ENCODE assay signal across 9 cellular contexts in the genomic region with DNA sequence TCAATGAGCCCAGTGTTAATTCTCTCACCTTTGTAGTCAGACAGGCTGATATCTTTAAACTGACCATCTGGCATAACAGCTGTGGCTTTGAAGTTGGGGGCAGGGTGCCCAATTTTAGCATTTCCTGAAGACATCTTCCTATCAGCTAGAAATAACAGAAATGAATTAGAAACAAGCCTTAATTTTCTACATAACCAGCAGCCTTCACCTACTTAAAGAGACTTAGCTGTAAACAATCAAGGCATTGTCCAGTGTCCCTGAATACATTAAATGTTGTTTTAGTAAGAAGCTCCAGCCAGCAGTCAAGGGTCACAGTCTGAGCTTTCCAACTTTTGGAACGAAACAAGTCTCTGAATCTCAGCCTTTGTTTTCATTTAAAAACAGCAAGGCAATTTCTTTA. TPM values are rescaled to one million over a fixed set of nuclear protein-coding genes. Genes with fewer than 3 reads are reported as not detected.
DNase-seq lines count a peak whose midpoint lies in the region; ATAC-seq and TF ChIP-seq lines count a peak whose summit lies in the region.
"Had no signal": no experiment of that assay in that cellular context is flagged by ENCODE, and none has a peak within 500 bp of the region (broad histone marks: within the 10 kb centered on the region; RNA-seq: fewer than 3 reads in every experiment).

No MANE protein-coding gene starts in this region.

- ATAC-seq in upper lobe of right lung = no peak
- ATAC-seq in HG03045 (IDR thresholded peaks at IDR 0.05; ENCODE audit: unreplicated experiment) = no peak
- no peak for ATAC-seq in HG02852 (IDR thresholded peaks at IDR 0.05; ENCODE audit: unreplicated experiment)

- no peaks in the 10 kb centered on the region for H3K27me3 Mint-ChIP-seq in activated T-helper 2 cell treated with anti-CD3 and anti-CD28 coated beads, Interferon-gamma antibody, Interleukin-2, Interleukin-4, amounts not matched to agents 10 μg/mL and 5 μg/mL and 100 μg/mL, durations not matched to agents 14 hours and 24 hours and 36 hours (ENCODE audit: low read depth)

- H3K4me3 Mint-ChIP-seq in activated T-helper 2 cell treated with anti-CD3 and anti-CD28 coated beads, Interferon-gamma antibody, Interleukin-2, Interleukin-4, amounts not matched to agents 10 μg/mL and 5 μg/mL and 100 μg/mL, durations not matched to agents 14 hours and 24 hours and 36 hours (ENCODE audit: low read depth) = peak overlapping the region; percentile 96

- peaks cover 24% of the 10 kb centered on the region for H3K4me1 ChIP-seq in cardiac muscle cell (ENCODE audit: low read depth)
- H3K4me1 ChIP-seq in right atrium auricular region = peaks cover 0 to 45% of the 10 kb centered on the region in 2 donors
- peaks cover 24% of the 10 kb centered on the region for H3K4me1 ChIP-seq in upper lobe of right lung

- TF ChIP-seq CTCF in cardiac muscle cell (IDR thresholded peaks at IDR 0.05; ENCODE audit: low read depth, low read length) (no peak), right atrium auricular region (IDR thresholded peaks at IDR 0.05) (no peak), upper lobe of right lung (IDR thresholded peaks at IDR 0.05) (no peak)

- peaks cover 41% of the 10 kb centered on the region for H3K4me1 Mint-ChIP-seq in activated T-helper 2 cell treated with anti-CD3 and anti-CD28 coated beads, Interferon-gamma antibody, Interleukin-2, Interleukin-4, amounts not matched to agents 10 μg/mL and 5 μg/mL and 100 μg/mL, durations not matched to agents 14 hours and 24 hours and 36 hours (ENCODE audit: low read depth)

- no peaks in the 10 kb centered on the region for H3K9me3 Mint-ChIP-seq in activated T-helper 2 cell treated with anti-CD3 and anti-CD28 coated beads, Interferon-gamma antibody, Interleukin-2, Interleukin-4, amounts not matched to agents 10 μg/mL and 5 μg/mL and 100 μg/mL, durations not matched to agents 14 hours and 24 hours and 36 hours

- peaks cover 23% of the 10 kb centered on the region for H3K36me3 ChIP-seq in cardiac muscle cell
- peaks cover 46% of the 10 kb centered on the region for H3K36me3 ChIP-seq in right atrium auricular region
- H3K36me3 ChIP-seq in upper lobe of right lung = peaks cover 40% of the 10 kb centered on the region

- H3K27ac Mint-ChIP-seq in activated T-helper 2 cell treated with anti-CD3 and anti-CD28 coated beads, Interferon-gamma antibody, Interleukin-2, Interleukin-4, amounts not matched to agents 10 μg/mL and 5 μg/mL and 100 μg/mL, durations not matched to agents 14 hours and 24 hours and 36 hours = no peak overlapping the region

- H3K9me3 ChIP-seq in cardiac muscle cell (ENCODE audit: low read depth) (no peaks in the 10 kb centered on the region), right atrium auricular region (no peaks in the 10 kb centered on the region), upper lobe of right lung (no peaks in the 10 kb centered on the region)

- peaks cover 58% of the 10 kb centered on the region for H3K36me3 Mint-ChIP-seq in activated T-helper 2 cell treated with anti-CD3 and anti-CD28 coated beads, Interferon-gamma antibody, Interleukin-2, Interleukin-4, amounts not matched to agents 10 μg/mL and 5 μg/mL and 100 μg/mL, durations not matched to agents 14 hours and 24 hours and 36 hours (ENCODE audit: low read depth)

- DNase-seq in cardiac muscle cell (ENCODE audit: low read depth in 1 of 2, low spot score in 1 of 2) (peak in 1 of 2 donors; percentile 42), right atrium auricular region (ENCODE audit: low spot score) (no peak), inferior parietal cortex (ENCODE audit: extremely low spot score) (peak; percentile 54), upper lobe of right lung (no peak), HuH-7 (ENCODE audit: low spot score) (no peak)
- DNase-seq in activated T-helper 2 cell treated with anti-CD3 and anti-CD28 coated beads, Interferon-gamma antibody, Interleukin-2, Interleukin-4, amounts not matched to agents 10 μg/mL and 5 μg/mL and 100 μg/mL, durations not matched to agents 14 hours and 24 hours and 36 hours (ENCODE audit: low spot score) = no peak
- DNase-seq: DMS153 had no signal

- peak overlapping the region; percentile 86 for H3K4me3 ChIP-seq in cardiac muscle cell
- H3K4me3 ChIP-seq in right atrium auricular region = peak overlapping the region in 1 of 2 donors; percentile 21
- peak overlapping the region; percentile 29 for H3K4me3 ChIP-seq in upper lobe of right lung

- no peak overlapping the region for H3K27ac ChIP-seq in cardiac muscle cell
- H3K27ac ChIP-seq in right atrium auricular region = no peak overlapping the region
- H3K27ac ChIP-seq in upper lobe of right lung = no peak overlapping the region

- H3K27me3 ChIP-seq in cardiac muscle cell (no peaks in the 10 kb centered on the region), right atrium auricular region (no peaks in the 10 kb centered on the region), upper lobe of right lung (no peaks in the 10 kb centered on the region)

- intact Hi-C loops in activated T-helper 2 cell treated with anti-CD3 and anti-CD28 coated beads, Interferon-gamma antibody, Interleukin-2, Interleukin-4, amounts not matched to agents 10 μg/mL and 5 μg/mL and 100 μg/mL, durations not matched to agents 14 hours and 24 hours and 36 hours (cut with micrococcal nuclease) = no loop called here
- intact Hi-C loops in upper lobe of right lung (cut with DNase I) = loop anchor here (5.0 kb wide), 1 partner anchor 48 kb away; no protein-coding TSS in a partner anchor

RNA-seq across cellular contexts. Expression of gene PRDX1, which starts 2.8 kb away (rescaled TPM):
- 526 and 782 TPM in 2 replicates for total RNA-seq in cardiac muscle cell
- 1,545 and 1,744 TPM in 2 replicates for polyA plus RNA-seq in cardiac muscle cell
- total RNA-seq in right atrium auricular region = 100 to 1,000 TPM; 371 to 655 TPM
- 703 and 712 TPM in 2 replicates for total RNA-seq in activated T-helper 2 cell treated with anti-CD3 and anti-CD28 coated beads, Interferon-gamma antibody, Interleukin-2, Interleukin-4, amounts not matched to agents 10 μg/mL and 5 μg/mL and 100 μg/mL, durations not matched to agents 14 hours and 24 hours and 36 hours
- total RNA-seq in upper lobe of right lung = 401 TPM

RNA-seq across cellular contexts. Expression of gene MMACHC, which starts 18.8 kb away (rescaled TPM):
- total RNA-seq in cardiac muscle cell (8.2 and 10.0 TPM in 2 replicates), right atrium auricular region (10 to 100 TPM in 1 of 2 donors, 1 to 10 TPM in 1; 9.8 to 13.7 TPM), upper lobe of right lung (6.9 TPM)
- polyA plus RNA-seq in cardiac muscle cell = 1.8 and 6.0 TPM in 2 replicates
- total RNA-seq in activated T-helper 2 cell treated with anti-CD3 and anti-CD28 coated beads, Interferon-gamma antibody, Interleukin-2, Interleukin-4, amounts not matched to agents 10 μg/mL and 5 μg/mL and 100 μg/mL, durations not matched to agents 14 hours and 24 hours and 36 hours = 8.0 and 9.4 TPM in 2 replicates

RNA-seq across cellular contexts. Expression of gene CCDC163, which starts 19.0 kb away (rescaled TPM):
- total RNA-seq in cardiac muscle cell = 2.1 and 2.4 TPM in 2 replicates
- 2.1 and 4.9 TPM in 2 replicates for polyA plus RNA-seq in cardiac muscle cell
- total RNA-seq in right atrium auricular region = 1 to 10 TPM; 1.4 to 1.9 TPM
- 3.5 and 4.0 TPM in 2 replicates for total RNA-seq in activated T-helper 2 cell treated with anti-CD3 and anti-CD28 coated beads, Interferon-gamma antibody, Interleukin-2, Interleukin-4, amounts not matched to agents 10 μg/mL and 5 μg/mL and 100 μg/mL, durations not matched to agents 14 hours and 24 hours and 36 hours
- 0.87 TPM for total RNA-seq in upper lobe of right lung

RNA-seq across cellular contexts. Expression of gene TESK2, which starts 27.9 kb away (rescaled TPM):
- total RNA-seq in cardiac muscle cell (7.8 and 13.9 TPM in 2 replicates), right atrium auricular region (1 to 10 TPM; 2.8 to 3.5 TPM), upper lobe of right lung (8.4 TPM)
- polyA plus RNA-seq in cardiac muscle cell = 8.3 and 8.4 TPM in 2 replicates
- total RNA-seq in activated T-helper 2 cell treated with anti-CD3 and anti-CD28 coated beads, Interferon-gamma antibody, Interleukin-2, Interleukin-4, amounts not matched to agents 10 μg/mL and 5 μg/mL and 100 μg/mL, durations not matched to agents 14 hours and 24 hours and 36 hours = 2.3 and 2.9 TPM in 2 replicates

RNA-seq across cellular contexts. Expression of gene AKR1A1, which starts 31.7 kb away (rescaled TPM):
- 145 and 187 TPM in 2 replicates for total RNA-seq in cardiac muscle cell
- polyA plus RNA-seq in cardiac muscle cell = 291 and 311 TPM in 2 replicates
- 10 to 100 TPM; 47.2 to 53.3 TPM for total RNA-seq in right atrium auricular region
- total RNA-seq in activated T-helper 2 cell treated with anti-CD3 and anti-CD28 coated beads, Interferon-gamma antibody, Interleukin-2, Interleukin-4, amounts not matched to agents 10 μg/mL and 5 μg/mL and 100 μg/mL, durations not matched to agents 14 hours and 24 hours and 36 hours = 191 and 210 TPM in 2 replicates
- total RNA-seq in upper lobe of right lung = 167 TPM
